In genomic region chr9:26975728-26976707, GRCh38 we compare ENCODE assay signal across 9 cellular contexts. TPM values are rescaled to one million over a fixed set of nuclear protein-coding genes. Genes with fewer than 3 reads are reported as not detected.
DNase-seq lines count a peak whose midpoint lies in the region; ATAC-seq, FAIRE-seq and TF ChIP-seq lines count a peak whose summit lies in the region.
"Had no signal": no experiment of that assay in that cellular context is flagged by ENCODE, and none has a peak within 500 bp of the region (broad histone marks: within the 10 kb centered on the region; RNA-seq: fewer than 3 reads in every experiment).

No MANE protein-coding gene starts in this region.

- H3K36me3 Mint-ChIP-seq in HFFc6 (ENCODE audit: low read depth) = no peaks in the 10 kb centered on the region
- H3K36me3 Mint-ChIP-seq in activated CD4-positive, alpha-beta T cell treated with anti-CD3 and anti-CD28 coated beads, Interleukin-2, amount 10 ng/mL, durations not matched to agents 7 days and 5 days (ENCODE audit: low read depth) = no peaks in the 10 kb centered on the region

- no peak for FAIRE-seq in urothelium cell line (lab: Jason Lieb, UNC)

- no peaks in the 10 kb centered on the region for H3K27me3 Mint-ChIP-seq in HFFc6 (ENCODE audit: insufficient read depth)
- H3K27me3 Mint-ChIP-seq in activated CD4-positive, alpha-beta T cell treated with anti-CD3 and anti-CD28 coated beads, Interleukin-2, amount 10 ng/mL, durations not matched to agents 7 days and 5 days = no peaks in the 10 kb centered on the region
- H3K27me3 Mint-ChIP-seq: IgD-negative memory B cell had no signal

- no peaks in the 10 kb centered on the region for H3K36me3 ChIP-seq in iPS DF 6.9 (ENCODE audit: control insufficient read depth, insufficient read depth, low read length)

- H3K4me3 ChIP-seq in iPS DF 6.9 (ENCODE audit: low read length) = no peak overlapping the region

- peak; percentile 52 for TF ChIP-seq CTCF in C4-2B (conservative IDR thresholded peaks at IDR 0.05)
- TF ChIP-seq CTCF in HFFc6 (IDR thresholded peaks at IDR 0.05) = peak; percentile 67

- no CpG with 5 or more reads among the region's 18 CpGs for WGBS in iPS DF 6.9 (ENCODE audit: insufficient coverage, insufficient read length)

- H3K27ac Mint-ChIP-seq in HFFc6 = peak overlapping the region; percentile 79
- no peak overlapping the region for H3K27ac Mint-ChIP-seq in activated CD4-positive, alpha-beta T cell treated with anti-CD3 and anti-CD28 coated beads, Interleukin-2, amount 10 ng/mL, durations not matched to agents 7 days and 5 days
- H3K27ac Mint-ChIP-seq: IgD-negative memory B cell had no signal

- H3K4me1 ChIP-seq in iPS DF 6.9 (ENCODE audit: control insufficient read depth, insufficient read depth, low read length) = no peaks in the 10 kb centered on the region

- CTCF ChIA-PET in activated CD4-positive, alpha-beta T cell treated with anti-CD3 and anti-CD28 coated beads, Interleukin-2, amount 10 ng/mL, durations not matched to agents 7 days and 5 days (lab: Charles Lee) = interaction anchor here (0.9 to 1.3 kb wide), 3 partner anchors 9 to 28 kb away, joined by 3 read pairs; no protein-coding TSS in a partner anchor

- no peaks in the 10 kb centered on the region for H3K27me3 ChIP-seq in iPS DF 6.9 (ENCODE audit: control insufficient read depth, insufficient read depth, low read length)

- ATAC-seq in GM18858 (IDR thresholded peaks at IDR 0.05; ENCODE audit: unreplicated experiment) = no peak

- H3K9me3 Mint-ChIP-seq in HFFc6 = no peaks in the 10 kb centered on the region
- H3K9me3 Mint-ChIP-seq in activated CD4-positive, alpha-beta T cell treated with anti-CD3 and anti-CD28 coated beads, Interleukin-2, amount 10 ng/mL, durations not matched to agents 7 days and 5 days = no peaks in the 10 kb centered on the region
- H3K9me3 Mint-ChIP-seq: IgD-negative memory B cell had no signal

- H3K27ac ChIP-seq in C4-2B (no peak overlapping the region), iPS DF 6.9 (ENCODE audit: low read length) (no peak overlapping the region)

- H3K9me3 ChIP-seq in iPS DF 6.9 (ENCODE audit: control insufficient read depth, insufficient read depth, low read length) = no peaks in the 10 kb centered on the region

- peaks cover 18% of the 10 kb centered on the region for H3K4me1 Mint-ChIP-seq in HFFc6 (ENCODE audit: low read depth)
- no peaks in the 10 kb centered on the region for H3K4me1 Mint-ChIP-seq in activated CD4-positive, alpha-beta T cell treated with anti-CD3 and anti-CD28 coated beads, Interleukin-2, amount 10 ng/mL, durations not matched to agents 7 days and 5 days

- DNase-seq in HFFc6 (peak; percentile 28), iPS DF 6.9 (ENCODE audit: low read depth, low spot score) (peak; percentile 13), urothelium cell line (ENCODE audit: low spot score) (peak; percentile 23), NCI-H1694 treated with DMSO at 0.1 percent for 48 hours (lab: John Stamatoyannopoulos, UW) (no peak)
- peak; percentile 18 for DNase-seq in activated CD4-positive, alpha-beta T cell treated with anti-CD3 and anti-CD28 coated beads, Interleukin-2, amount 10 ng/mL, durations not matched to agents 7 days and 5 days
- DNase-seq in activated T-cell treated with anti-CD3 and anti-CD28 coated beads, Interleukin-2, amount 50 U/mL, for 1 hour = no peak

- POLR2A ChIA-PET in activated CD4-positive, alpha-beta T cell treated with anti-CD3 and anti-CD28 coated beads, Interleukin-2, amount 10 ng/mL, durations not matched to agents 7 days and 5 days (lab: Charles Lee) = no interaction called here

- no peak overlapping the region for H3K4me3 Mint-ChIP-seq in HFFc6
- H3K4me3 Mint-ChIP-seq in activated CD4-positive, alpha-beta T cell treated with anti-CD3 and anti-CD28 coated beads, Interleukin-2, amount 10 ng/mL, durations not matched to agents 7 days and 5 days = no peak overlapping the region
- H3K4me3 Mint-ChIP-seq: IgD-negative memory B cell had no signal

RNA-seq across cellular contexts. Expression of gene IFT74, which starts 19.8 kb away (rescaled TPM):
- 10 to 100 TPM; 12.1 to 15.7 (median 12.8) TPM for total RNA-seq in HFFc6 (2021; fragmentation: NEBNext Ultra II Directional; extraction: Animal tissue kit (Norgen Biotek cat#: 25700))
- total RNA-seq in activated CD4-positive, alpha-beta T cell treated with anti-CD3 and anti-CD28 coated beads, Interleukin-2, amount 10 ng/mL, durations not matched to agents 7 days and 5 days = 1 to 10 TPM; 7.2 to 7.7 TPM

RNA-seq across cellular contexts. Expression of gene PLAA, which starts 29.0 kb away (rescaled TPM):
- 10 to 100 TPM; 33.4 to 37.9 (median 36.7) TPM for total RNA-seq in HFFc6 (2021; fragmentation: NEBNext Ultra II Directional; extraction: Animal tissue kit (Norgen Biotek cat#: 25700))
- total RNA-seq in activated CD4-positive, alpha-beta T cell treated with anti-CD3 and anti-CD28 coated beads, Interleukin-2, amount 10 ng/mL, durations not matched to agents 7 days and 5 days = 10 to 100 TPM; 29.0 to 33.8 TPM

RNA-seq across cellular contexts. Expression of gene LRRC19, which starts 29.5 kb away (rescaled TPM):
- total RNA-seq in HFFc6 (2021; fragmentation: NEBNext Ultra II Directional; extraction: Animal tissue kit (Norgen Biotek cat#: 25700)) = not detected
- not detected for total RNA-seq in activated CD4-positive, alpha-beta T cell treated with anti-CD3 and anti-CD28 coated beads, Interleukin-2, amount 10 ng/mL, durations not matched to agents 7 days and 5 days

Comparison
In these comparisons a context has a peak if more than half of its experiments do, and no peak if none do; other contexts are left out.
1. DNase-seq: peak in HFFc6 (single experiment), activated CD4-positive, alpha-beta T cell treated with anti-CD3 and anti-CD28 coated beads, Interleukin-2, amount 10 ng/mL, durations not matched to agents 7 days and 5 days (single experiment), iPS DF 6.9 (single experiment) and urothelium cell line (single experiment); none in NCI-H1694 treated with DMSO at 0.1 percent for 48 hours (single experiment) and activated T-cell treated with anti-CD3 and anti-CD28 coated beads, Interleukin-2, amount 50 U/mL, for 1 hour (single experiment).